Comparison of ENCODE assay signal across 2 cellular contexts in genomic region chr19:6772028-6772865, GRCh38.
TF ChIP-seq lines count a peak whose summit lies in the region.

Gene VAV1 (plus strand): TSS chr19:6772708. CDS start chr19:6772808, 100 bp downstream.

TF ChIP-seq in liver, 16 proteins besides CTCF, POLR2A, EP300 and RAD21 (continued from another document):
- no peak for TF ChIP-seq YY1 (IDR thresholded peaks at IDR 0.05)
- no peak for TF ChIP-seq EGR1 (IDR thresholded peaks at IDR 0.05; ENCODE audit: low read depth in 2 of 2)
TF ChIP-seq in liver: peak in this region for 0.

TF ChIP-seq in HepG2, 621 proteins besides CTCF, POLR2A, EP300 and RAD21 (continued from another document):
- TF ChIP-seq CSRNP2 (CRISPR knock-in tag; conservative IDR thresholded peaks at IDR 0.05; ENCODE audit: low read depth), result no peak
- no peak for TF ChIP-seq NBN (conservative IDR thresholded peaks at IDR 0.05)
- no peak for TF ChIP-seq ZNF503 (CRISPR knock-in tag; IDR thresholded peaks at IDR 0.05)
- TF ChIP-seq, protein P1, sequence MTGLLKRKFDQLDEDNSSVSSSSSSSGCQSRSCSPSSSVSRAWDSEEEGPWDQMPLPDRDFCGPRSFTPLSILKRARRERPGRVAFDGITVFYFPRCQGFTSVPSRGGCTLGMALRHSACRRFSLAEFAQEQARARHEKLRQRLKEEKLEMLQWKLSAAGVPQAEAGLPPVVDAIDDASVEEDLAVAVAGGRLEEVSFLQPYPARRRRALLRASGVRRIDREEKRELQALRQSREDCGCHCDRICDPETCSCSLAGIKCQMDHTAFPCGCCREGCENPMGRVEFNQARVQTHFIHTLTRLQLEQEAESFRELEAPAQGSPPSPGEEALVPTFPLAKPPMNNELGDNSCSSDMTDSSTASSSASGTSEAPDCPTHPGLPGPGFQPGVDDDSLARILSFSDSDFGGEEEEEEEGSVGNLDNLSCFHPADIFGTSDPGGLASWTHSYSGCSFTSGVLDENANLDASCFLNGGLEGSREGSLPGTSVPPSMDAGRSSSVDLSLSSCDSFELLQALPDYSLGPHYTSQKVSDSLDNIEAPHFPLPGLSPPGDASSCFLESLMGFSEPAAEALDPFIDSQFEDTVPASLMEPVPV (CRISPR knock-in tag; IDR thresholded peaks at IDR 0.05), result no peak
- TF ChIP-seq CCDC6 (CRISPR knock-in tag; IDR thresholded peaks at IDR 0.05), result no peak
